Comparison of ENCODE assay signal across 9 cellular contexts in genomic region chr1:12368646-12369045, GRCh38.
"Had no signal": no experiment of that assay in that cellular context is flagged by ENCODE, and none has a peak within 500 bp of the region (broad histone marks: within the 10 kb centered on the region; RNA-seq: fewer than 3 reads in every experiment).

No MANE protein-coding gene starts in this region.

- DNase-seq: activated CD4-positive, alpha-beta T cell treated with anti-CD3 and anti-CD28 coated beads for 4 hours; body of pancreas; left ventricle myocardium inferior; mesendoderm; ovary; T1000; thyroid gland had no signal

- H3K4me3 ChIP-seq: body of pancreas, left ventricle myocardium inferior, neural progenitor cell, ovary, smooth muscle cell, thyroid gland had no signal
